Comparison of ENCODE assay signal across 11 cellular contexts in genomic region chr2:105327690-105328089, GRCh38. TPM values are rescaled to one million over a fixed set of nuclear protein-coding genes. Genes with fewer than 3 reads are reported as not detected.
DNase-seq lines count a peak whose midpoint lies in the region; ATAC-seq and TF ChIP-seq lines count a peak whose summit lies in the region.
"Had no signal": no experiment of that assay in that cellular context is flagged by ENCODE, and none has a peak within 500 bp of the region (broad histone marks: within the 10 kb centered on the region; RNA-seq: fewer than 3 reads in every experiment).

No MANE protein-coding gene starts in this region.

- peak overlapping the region; percentile 77; the same call in 1 of the 2 replicates for H3K9ac ChIP-seq in SU-DHL-6 (ENCODE audit: low read length)

- peak overlapping the region; percentile 91 for H3K4me3 Mint-ChIP-seq in activated CD4-positive, alpha-beta T cell treated with anti-CD3 and anti-CD28 coated beads, Interleukin-2, amount 10 ng/mL, durations not matched to agents 24 days and 14 days

- H4K20me1 ChIP-seq in SU-DHL-6 (ENCODE audit: low read depth, low read length) (no peaks in the 10 kb centered on the region), hepatocyte (ENCODE audit: insufficient read depth, poor library complexity, severe bottlenecking) (no peaks in the 10 kb centered on the region)

- TF ChIP-seq CTCF in SU-DHL-6 (IDR thresholded peaks at IDR 0.05; ENCODE audit: insufficient read depth, low read length, poor library complexity, severe bottlenecking) (no peak), hepatocyte (IDR thresholded peaks at IDR 0.05; ENCODE audit: poor library complexity) (no peak), spleen (IDR thresholded peaks at IDR 0.05 in 8 of 11, conservative IDR thresholded peaks at IDR 0.05 in 3 of 11) (no peak), GM13976 (IDR thresholded peaks at IDR 0.05; ENCODE audit: borderline replicate concordance, control extremely low read depth, extremely low read depth, insufficient read depth, missing control alignments) (no peak)

- H3K27ac Mint-ChIP-seq in activated CD4-positive, alpha-beta T cell treated with anti-CD3 and anti-CD28 coated beads, Interleukin-2, amount 10 ng/mL, durations not matched to agents 24 days and 14 days, result no peak overlapping the region

- H3K4me1 Mint-ChIP-seq in activated CD4-positive, alpha-beta T cell treated with anti-CD3 and anti-CD28 coated beads, Interleukin-2, amount 10 ng/mL, durations not matched to agents 24 days and 14 days, result peaks cover 37% of the 10 kb centered on the region

- in situ Hi-C loops in GM13976 (cut with MboI; ENCODE audit: low sequenced_read_pairs, unreplicated experiment), result no loop called here

- no peak overlapping the region for H3K27ac ChIP-seq in SU-DHL-6 (ENCODE audit: low read depth, low read length)
- no peak overlapping the region for H3K27ac ChIP-seq in hepatocyte
- peak overlapping the region in 7 of 8 donors; percentile 6 to 93 (median 90) for H3K27ac ChIP-seq in spleen

- no peak for DNase-seq in activated CD4-positive, alpha-beta T cell treated with anti-CD3 and anti-CD28 coated beads, Interleukin-2, amount 10 ng/mL, durations not matched to agents 24 days and 14 days
- no peak for DNase-seq in activated CD4-positive, alpha-beta T cell treated with anti-CD3 and anti-CD28 coated beads for 4 hours
- DNase-seq in hepatocyte (ENCODE audit: low spot score), result no peak
- DNase-seq in spleen, result no peak
- DNase-seq in GM13976 (ENCODE audit: low spot score), result no peak
- DNase-seq: left colon, NCI-H1694 had no signal

- H2AFZ ChIP-seq in SU-DHL-6 (ENCODE audit: low read depth, low read length, severe bottlenecking), result no peak overlapping the region
- no peak overlapping the region for H2AFZ ChIP-seq in hepatocyte

- H3K36me3 Mint-ChIP-seq in activated CD4-positive, alpha-beta T cell treated with anti-CD3 and anti-CD28 coated beads, Interleukin-2, amount 10 ng/mL, durations not matched to agents 24 days and 14 days (ENCODE audit: low read depth), result peaks cover 13% of the 10 kb centered on the region

- H3K4me3 ChIP-seq in SU-DHL-6 (ENCODE audit: insufficient read depth, low read length, poor library complexity, severe bottlenecking) (no peak overlapping the region), hepatocyte (no peak overlapping the region), spleen (peak overlapping the region in 1 of 8 donors; percentile 88)
- H3K4me3 ChIP-seq: A549 had no signal

- H3K9me3 ChIP-seq in SU-DHL-6 (ENCODE audit: insufficient read depth, low read length), result no peaks in the 10 kb centered on the region
- H3K9me3 ChIP-seq in hepatocyte (ENCODE audit: low read depth), result no peaks in the 10 kb centered on the region
- H3K9me3 ChIP-seq in spleen, result no peaks in the 10 kb centered on the region
- H3K9me3 ChIP-seq: A549 had no signal

- WGBS in hepatocyte (ENCODE audit: low lambda C conversion rate, missing lambda C conversion rate), result 92% methylated on average over 2 of the region's 2 CpGs
- 60 to 84% (median 63%) methylated on average over 2 of the region's 2 CpGs for WGBS in spleen, 5 donors

- no peaks in the 10 kb centered on the region for H3K9me3 Mint-ChIP-seq in activated CD4-positive, alpha-beta T cell treated with anti-CD3 and anti-CD28 coated beads, Interleukin-2, amount 10 ng/mL, durations not matched to agents 24 days and 14 days

- H3K4me1 ChIP-seq in hepatocyte (ENCODE audit: insufficient read depth) (peaks cover 25% of the 10 kb centered on the region), spleen (peaks cover 6 to 77% (median 57%) of the 10 kb centered on the region in 6 donors)

- H3K27me3 ChIP-seq in SU-DHL-6 (ENCODE audit: low read length) (no peaks in the 10 kb centered on the region), hepatocyte (no peaks in the 10 kb centered on the region), spleen (replicated peaks in 1 of 7) (no peaks in the 10 kb centered on the region)

- H3K27me3 Mint-ChIP-seq in activated CD4-positive, alpha-beta T cell treated with anti-CD3 and anti-CD28 coated beads, Interleukin-2, amount 10 ng/mL, durations not matched to agents 24 days and 14 days, result no peaks in the 10 kb centered on the region

- no peaks in the 10 kb centered on the region for H3K36me3 ChIP-seq in SU-DHL-6 (ENCODE audit: low read length)
- no peaks in the 10 kb centered on the region for H3K36me3 ChIP-seq in hepatocyte (replicated peaks; ENCODE audit: insufficient read depth, low read depth)
- H3K36me3 ChIP-seq in spleen, result peaks cover 0 to 15% (median 0%) of the 10 kb centered on the region in 6 donors

- peaks cover 17% of the 10 kb centered on the region for H3F3A ChIP-seq in SU-DHL-6 (ENCODE audit: insufficient read depth)

- ATAC-seq in GM21528 (IDR thresholded peaks at IDR 0.05; ENCODE audit: low FRiP score, unreplicated experiment) (no peak), GM18861 (IDR thresholded peaks at IDR 0.05; ENCODE audit: unreplicated experiment) (no peak)

- peak overlapping the region; percentile 85 for H3K4me2 ChIP-seq in SU-DHL-6 (ENCODE audit: low read depth, low read length, poor library complexity, severe bottlenecking)
- peak overlapping the region; percentile 91 for H3K4me2 ChIP-seq in hepatocyte

- H3K79me2 ChIP-seq in SU-DHL-6 (ENCODE audit: insufficient read depth, low read length) (peaks cover 65% of the 10 kb centered on the region), hepatocyte (peaks cover 76% of the 10 kb centered on the region)

- H3K9me2 ChIP-seq in SU-DHL-6 (replicated peaks; ENCODE audit: insufficient read depth, low read length), result no peaks in the 10 kb centered on the region
- H3K9me2 ChIP-seq in hepatocyte (replicated peaks; ENCODE audit: insufficient read depth), result no peaks in the 10 kb centered on the region

- intact Hi-C loops in activated CD4-positive, alpha-beta T cell treated with anti-CD3 and anti-CD28 coated beads, Interleukin-2, amount 10 ng/mL, durations not matched to agents 24 days and 14 days (cut with micrococcal nuclease), result no loop called here
- intact Hi-C loops in spleen (cut with DNase I; ENCODE audit: low total_unique reads), result no loop called here

- TF ChIP-seq POLR2A in spleen (IDR thresholded peaks at IDR 0.05), result no peak

RNA-seq across cellular contexts. Expression of gene TGFBRAP1, which starts 1.8 kb away (rescaled TPM):
- total RNA-seq in activated CD4-positive, alpha-beta T cell treated with anti-CD3 and anti-CD28 coated beads, Interleukin-2, amount 10 ng/mL, durations not matched to agents 24 days and 14 days, result 26.2 and 26.5 TPM in 2 replicates
- 17.7 and 18.3 TPM in 2 replicates for total RNA-seq in hepatocyte
- polyA plus RNA-seq in hepatocyte, result 10.4 and 11.0 TPM in 2 replicates
- 10 to 100 TPM; 19.2 to 32.7 (median 24.0) TPM for total RNA-seq in spleen
- 1 to 10 TPM; 4.6 to 7.1 (median 4.7) TPM for polyA plus RNA-seq in spleen

RNA-seq across cellular contexts. Expression of gene C2orf49, which starts 9.7 kb away (rescaled TPM):
- total RNA-seq in activated CD4-positive, alpha-beta T cell treated with anti-CD3 and anti-CD28 coated beads, Interleukin-2, amount 10 ng/mL, durations not matched to agents 24 days and 14 days, result 20.8 and 25.5 TPM in 2 replicates
- total RNA-seq in hepatocyte, result 16.3 and 19.6 TPM in 2 replicates
- 13.5 and 16.9 TPM in 2 replicates for polyA plus RNA-seq in hepatocyte
- total RNA-seq in spleen, result 10 to 100 TPM; 13.7 to 33.7 (median 18.3) TPM
- polyA plus RNA-seq in spleen, result 1 to 10 TPM; 4.3 to 6.7 (median 6.4) TPM

Comparison
In these comparisons a context has a peak if more than half of its experiments do, and no peak if none do; other contexts are left out.
1. H3K27ac ChIP-seq: peak in spleen (7 of 8); none in SU-DHL-6 (single experiment) and hepatocyte (single experiment).